ENCODE assay signal across 10 cellular contexts in genomic region chr11:12158926-12159325, GRCh38. TPM values are rescaled to one million over a fixed set of nuclear protein-coding genes. Genes with fewer than 3 reads are reported as not detected.
A peak's percentile ranks its signal among the peaks of the same experiment; 100 is the strongest.
DNase-seq lines count a peak whose midpoint lies in the region; ATAC-seq and TF ChIP-seq lines count a peak whose summit lies in the region.
"Had no signal": no experiment of that assay in that cellular context is flagged by ENCODE, and none has a peak within 500 bp of the region (broad histone marks: within the 10 kb centered on the region; RNA-seq: fewer than 3 reads in every experiment).

No MANE protein-coding gene starts in this region.

- H3K9ac ChIP-seq in smooth muscle cell (ENCODE audit: low read depth): peak overlapping the region; percentile 66

- H4K20me1 ChIP-seq in hepatocyte (ENCODE audit: insufficient read depth, poor library complexity, severe bottlenecking) (no peaks in the 10 kb centered on the region), smooth muscle cell (ENCODE audit: low read depth) (no peaks in the 10 kb centered on the region)

- H3K4me1 ChIP-seq in hepatocyte (ENCODE audit: insufficient read depth) (peaks cover 31% of the 10 kb centered on the region), smooth muscle cell (ENCODE audit: low read depth) (peaks cover 26% of the 10 kb centered on the region)

- H3K9me3 ChIP-seq in hepatocyte (ENCODE audit: low read depth) (no peaks in the 10 kb centered on the region), smooth muscle cell (replicated peaks; ENCODE audit: low read depth) (no peaks in the 10 kb centered on the region)

- H3K27me3 ChIP-seq in HL-60 (ENCODE audit: insufficient read depth, poor library complexity, severe bottlenecking) (no peaks in the 10 kb centered on the region), hepatocyte (no peaks in the 10 kb centered on the region), smooth muscle cell (ENCODE audit: low read depth) (no peaks in the 10 kb centered on the region)

- peaks cover 39% of the 10 kb centered on the region for H3F3A ChIP-seq in smooth muscle cell (ENCODE audit: low read depth)

- 22% methylated on average over 6 of the region's 6 CpGs for WGBS in hepatocyte (ENCODE audit: low lambda C conversion rate, missing lambda C conversion rate)
- WGBS in smooth muscle cell (ENCODE audit: low lambda C conversion rate): 15% methylated on average over 6 of the region's 6 CpGs

- TF ChIP-seq CTCF in HL-60 (IDR thresholded peaks at IDR 0.05; ENCODE audit: insufficient read depth, low read length) (no peak), hepatocyte (IDR thresholded peaks at IDR 0.05; ENCODE audit: poor library complexity) (no peak), smooth muscle cell (IDR thresholded peaks at IDR 0.05; ENCODE audit: borderline replicate concordance, insufficient read depth, poor library complexity, severe bottlenecking) (no peak), GM13977 (IDR thresholded peaks at IDR 0.05; ENCODE audit: extremely low read depth, insufficient read depth, missing control alignments) (no peak)

- DNase-seq in HL-60 (ENCODE audit: low read depth in 1 of 2, low spot score in 1 of 2) (no peak), hepatocyte (ENCODE audit: low spot score) (peak; percentile 49), smooth muscle cell (lab: John Stamatoyannopoulos, UW; ENCODE audit: unreplicated experiment) (no peak), GM13977 (ENCODE audit: low spot score) (no peak), dedifferentiated amniotic fluid mesenchymal stem cell (ENCODE audit: extremely low spot score) (no peak), Kasumi-1 (lab: John Stamatoyannopoulos, UW) (no peak), sciatic nerve (ENCODE audit: low spot score) (no peak)
- DNase-seq: activated CD4-positive, alpha-beta T cell treated with anti-CD3 and anti-CD28 coated beads, Interleukin-2, amount 50 U/mL, for 4 hours; kidney had no signal

- no peaks in the 10 kb centered on the region for H3K9me2 ChIP-seq in hepatocyte (replicated peaks; ENCODE audit: insufficient read depth)

- H3K79me2 ChIP-seq in hepatocyte: peaks cover 2% of the 10 kb centered on the region
- H3K79me2 ChIP-seq in smooth muscle cell (ENCODE audit: low read depth): peaks cover 22% of the 10 kb centered on the region

- H3K36me3 ChIP-seq in hepatocyte (replicated peaks; ENCODE audit: insufficient read depth, low read depth) (no peaks in the 10 kb centered on the region), smooth muscle cell (ENCODE audit: low read depth) (no peaks in the 10 kb centered on the region)

- ATAC-seq in sciatic nerve: no peak

- H3K4me2 ChIP-seq in hepatocyte (peak overlapping the region; percentile 57), smooth muscle cell (peak overlapping the region; percentile 61)

- in situ Hi-C loops in GM13977 (cut with MboI; ENCODE audit: low pct_unique_long_range_greater_than_20kb, low sequenced_read_pairs, unreplicated experiment): no loop called here

- H3K4me3 ChIP-seq in HL-60 (replicated peaks; ENCODE audit: insufficient read depth, low read length): no peak overlapping the region
- no peak overlapping the region for H3K4me3 ChIP-seq in hepatocyte
- no peak overlapping the region for H3K4me3 ChIP-seq in smooth muscle cell

- H3K27ac ChIP-seq in HL-60 (replicated peaks) (peak overlapping the region; percentile 57; the same call in 1 of the 2 replicates), angular gyrus (ENCODE audit: low read depth, low read length) (peak overlapping the region; percentile 68), hepatocyte (peak overlapping the region; percentile 77), smooth muscle cell (ENCODE audit: low read depth) (peak overlapping the region; percentile 99)

- intact Hi-C loops in sciatic nerve (cut with DNase I): no loop called here

- H2AFZ ChIP-seq in hepatocyte (no peak overlapping the region), smooth muscle cell (ENCODE audit: low read depth) (no peak overlapping the region)

RNA-seq across cellular contexts. Expression of gene MICAL2, which starts 48.5 kb away (rescaled TPM):
- 55.6 and 56.0 TPM in 2 replicates for total RNA-seq in hepatocyte
- 36.8 and 55.8 TPM in 2 replicates for polyA plus RNA-seq in hepatocyte
- 278 and 287 TPM in 2 replicates for total RNA-seq in smooth muscle cell
- polyA plus RNA-seq in smooth muscle cell: 158 and 161 TPM in 2 replicates
- 92.4 TPM for total RNA-seq in sciatic nerve
